ENCODE assay signal across 39 cellular contexts in genomic region chr6:90663106-90663505, GRCh38.
"Had no signal": no experiment of that assay in that cellular context is flagged by ENCODE, and none has a peak within 500 bp of the region (broad histone marks: within the 10 kb centered on the region; RNA-seq: fewer than 3 reads in every experiment).

No MANE protein-coding gene starts in this region.

- H3K4me1 ChIP-seq: adrenal gland, ascending aorta, body of pancreas, breast epithelium had no signal

- H3K27ac Mint-ChIP-seq: activated naive CD4-positive, alpha-beta T cell treated with anti-CD3 and anti-CD28 coated beads for 36 hours; activated naive CD4-positive, alpha-beta T cell treated with anti-CD3 and anti-CD28 coated beads, Interleukin-2, amount 10 ng/mL, durations not matched to agents 7 days and 5 days; activated naive CD4-positive, alpha-beta T cell treated with anti-CD3 and anti-CD28 coated beads, Interleukin-2, amount 50 U/mL, for 24 hours; activated naive CD4-positive, alpha-beta T cell treated with anti-CD3 and anti-CD28 coated beads, Interleukin-2, amount 50 U/mL, for 72 hours; activated naive CD8-positive, alpha-beta T cell; activated naive CD8-positive, alpha-beta T cell treated with anti-CD3 and anti-CD28 coated beads for 36 hours; activated naive CD8-positive, alpha-beta T cell treated with anti-CD3 and anti-CD28 coated beads, Interleukin-2, amount 10 ng/mL, durations not matched to agents 7 days and 5 days; activated naive CD8-positive, alpha-beta T cell treated with anti-CD3 and anti-CD28 coated beads, Interleukin-2, amount 50 U/mL, for 24 hours; activated T-cell treated with anti-CD3 and anti-CD28 coated beads, Interleukin-2, amount 50 U/mL, for 24 hours; activated T-cell treated with anti-CD3 and anti-CD28 coated beads, Interleukin-2, amount 50 U/mL, for 72 hours; activated T-helper 1 cell treated with anti-CD3 and anti-CD28 coated beads, Interleukin-12 subunit alpha, Interleukin-12 subunit beta, Interleukin-2, Interleukin-4 antibody, amounts not matched to agents 30 ng/mL and 10 ng/mL and 1 ng/mL, durations not matched to agents 14 hours and 24 hours and 36 hours; activated T-helper 17 cell treated with anti-CD3 and anti-CD28 coated beads, Interleukin-2, amount 50 U/mL, for 72 hours; activated T-helper 2 cell treated with anti-CD3 and anti-CD28 coated beads, Interferon-gamma antibody, Interleukin-2, Interleukin-4, amounts not matched to agents 10 μg/mL and 5 μg/mL and 100 μg/mL, durations not matched to agents 14 hours and 24 hours and 36 hours; brain had no signal

- H3K27ac ChIP-seq: adrenal gland, ascending aorta, body of pancreas, brain microvascular endothelial cell, breast epithelium, cardiac muscle cell had no signal

- H3K36me3 Mint-ChIP-seq: activated naive CD4-positive, alpha-beta T cell treated with anti-CD3 and anti-CD28 coated beads, Interleukin-2, amount 10 ng/mL, durations not matched to agents 7 days and 5 days; activated naive CD4-positive, alpha-beta T cell treated with anti-CD3 and anti-CD28 coated beads, Interleukin-2, amount 50 U/mL, for 24 hours; activated naive CD4-positive, alpha-beta T cell treated with anti-CD3 and anti-CD28 coated beads, Interleukin-2, amount 50 U/mL, for 72 hours; activated naive CD8-positive, alpha-beta T cell treated with anti-CD3 and anti-CD28 coated beads for 36 hours; activated naive CD8-positive, alpha-beta T cell treated with anti-CD3 and anti-CD28 coated beads, Interleukin-2, amount 10 ng/mL, durations not matched to agents 7 days and 5 days; brain had no signal

- H3K9me3 ChIP-seq: adrenal gland had no signal

- H3K9me3 Mint-ChIP-seq: activated naive CD4-positive, alpha-beta T cell treated with anti-CD3 and anti-CD28 coated beads, Interleukin-2, amount 10 ng/mL, durations not matched to agents 7 days and 5 days; activated naive CD4-positive, alpha-beta T cell treated with anti-CD3 and anti-CD28 coated beads, Interleukin-2, amount 50 U/mL, for 24 hours; activated naive CD8-positive, alpha-beta T cell treated with anti-CD3 and anti-CD28 coated beads for 36 hours; activated naive CD8-positive, alpha-beta T cell treated with anti-CD3 and anti-CD28 coated beads, Interleukin-2, amount 10 ng/mL, durations not matched to agents 7 days and 5 days; activated T-helper 1 cell treated with anti-CD3 and anti-CD28 coated beads, Interleukin-12 subunit alpha, Interleukin-12 subunit beta, Interleukin-2, Interleukin-4 antibody, amounts not matched to agents 30 ng/mL and 10 ng/mL and 1 ng/mL, durations not matched to agents 14 hours and 24 hours and 36 hours; activated T-helper 17 cell treated with anti-CD3 and anti-CD28 coated beads, Interleukin-2, amount 50 U/mL, for 72 hours; activated T-helper 2 cell treated with anti-CD3 and anti-CD28 coated beads, Interferon-gamma antibody, Interleukin-2, Interleukin-4, amounts not matched to agents 10 μg/mL and 5 μg/mL and 100 μg/mL, durations not matched to agents 14 hours and 24 hours and 36 hours had no signal

- H3K36me3 ChIP-seq: adrenal gland, ascending aorta, brain microvascular endothelial cell, breast epithelium, cardiac muscle cell had no signal

- H3K4me1 Mint-ChIP-seq: activated naive CD4-positive, alpha-beta T cell treated with anti-CD3 and anti-CD28 coated beads, Interleukin-2, amount 10 ng/mL, durations not matched to agents 7 days and 5 days; activated naive CD4-positive, alpha-beta T cell treated with anti-CD3 and anti-CD28 coated beads, Interleukin-2, amount 50 U/mL, for 24 hours; activated naive CD8-positive, alpha-beta T cell treated with anti-CD3 and anti-CD28 coated beads for 36 hours; activated naive CD8-positive, alpha-beta T cell treated with anti-CD3 and anti-CD28 coated beads, Interleukin-2, amount 10 ng/mL, durations not matched to agents 7 days and 5 days; activated naive CD8-positive, alpha-beta T cell treated with anti-CD3 and anti-CD28 coated beads, Interleukin-2, amount 50 U/mL, for 24 hours; activated T-helper 17 cell treated with anti-CD3 and anti-CD28 coated beads, Interleukin-2, amount 50 U/mL, for 72 hours; brain; central memory CD8-positive, alpha-beta T cell had no signal

- H3K4me3 ChIP-seq: adrenal gland, ascending aorta, body of pancreas, breast epithelium, cardiac muscle cell had no signal

- H3K27me3 ChIP-seq: adrenal gland, ascending aorta, body of pancreas, brain microvascular endothelial cell, breast epithelium, cardiac muscle cell had no signal

- FAIRE-seq: astrocyte, bronchial epithelial cell had no signal

- DNase-seq: activated effector memory CD4-positive, alpha-beta T cell treated with anti-CD3 and anti-CD28 coated beads, Interleukin-2, amount 50 U/mL, for 16 hours; activated effector memory CD4-positive, alpha-beta T cell treated with Interleukin-2 at 50 U/mL for 16 hours; activated gamma-delta T cell; activated gamma-delta T cell treated with Interleukin-2 at 50 U/mL for 16 hours; activated naive CD4-positive, alpha-beta T cell; activated naive CD4-positive, alpha-beta T cell treated with anti-CD3 and anti-CD28 coated beads for 36 hours; activated naive CD4-positive, alpha-beta T cell treated with anti-CD3 and anti-CD28 coated beads, Interleukin-2, amount 10 ng/mL, durations not matched to agents 7 days and 5 days; activated naive CD4-positive, alpha-beta T cell treated with anti-CD3 and anti-CD28 coated beads, Interleukin-2, amount 50 U/mL, for 16 hours; activated naive CD4-positive, alpha-beta T cell treated with Interleukin-2 at 50 U/mL for 16 hours; activated naive CD8-positive, alpha-beta T cell treated with anti-CD3 and anti-CD28 coated beads for 36 hours; activated naive CD8-positive, alpha-beta T cell treated with anti-CD3 and anti-CD28 coated beads, Interleukin-2, amount 10 ng/mL, durations not matched to agents 7 days and 5 days; activated naive CD8-positive, alpha-beta T cell treated with anti-CD3 and anti-CD28 coated beads, Interleukin-2, amount 50 U/mL, for 24 hours; activated T-cell treated with anti-CD3 and anti-CD28 coated beads, Interleukin-2, amount 50 U/mL, for 24 hours; activated T-cell treated with anti-CD3 and anti-CD28 coated beads, Interleukin-2, amount 50 U/mL, for 4 hours; activated T-cell treated with anti-CD3 and anti-CD28 coated beads, Interleukin-2, amount 50 U/mL, for 48 hours; activated T-cell treated with anti-CD3 and anti-CD28 coated beads, Interleukin-2, amount 50 U/mL, for 72 hours; adrenal gland; amniotic stem cell; amygdala; anterior cingulate cortex; aorta; body of pancreas; brain microvascular endothelial cell; caudate nucleus; central memory CD4-positive, alpha-beta T cell; cerebellar nuclear complex had no signal

- ATAC-seq: activated naive CD4-positive, alpha-beta T cell treated with anti-CD3 and anti-CD28 coated beads, Interleukin-2, amount 50 U/mL, for 72 hours; activated naive CD8-positive, alpha-beta T cell treated with anti-CD3 and anti-CD28 coated beads, Interleukin-2, amount 50 U/mL, for 24 hours; activated T-cell treated with anti-CD3 and anti-CD28 coated beads, Interleukin-2, amount 50 U/mL, for 4 hours; activated T-cell treated with anti-CD3 and anti-CD28 coated beads, Interleukin-2, amount 50 U/mL, for 72 hours; activated T-helper 17 cell treated with anti-CD3 and anti-CD28 coated beads, Interleukin-2, amount 50 U/mL, for 72 hours; body of pancreas had no signal

- H3K4me3 Mint-ChIP-seq: activated naive CD4-positive, alpha-beta T cell treated with anti-CD3 and anti-CD28 coated beads for 36 hours; activated naive CD4-positive, alpha-beta T cell treated with anti-CD3 and anti-CD28 coated beads, Interleukin-2, amount 10 ng/mL, durations not matched to agents 7 days and 5 days; activated naive CD4-positive, alpha-beta T cell treated with anti-CD3 and anti-CD28 coated beads, Interleukin-2, amount 50 U/mL, for 24 hours; activated naive CD8-positive, alpha-beta T cell; activated naive CD8-positive, alpha-beta T cell treated with anti-CD3 and anti-CD28 coated beads for 36 hours; activated naive CD8-positive, alpha-beta T cell treated with anti-CD3 and anti-CD28 coated beads, Interleukin-2, amount 10 ng/mL, durations not matched to agents 7 days and 5 days; activated naive CD8-positive, alpha-beta T cell treated with anti-CD3 and anti-CD28 coated beads, Interleukin-2, amount 50 U/mL, for 24 hours; activated T-cell treated with anti-CD3 and anti-CD28 coated beads, Interleukin-2, amount 50 U/mL, for 24 hours; activated T-cell treated with anti-CD3 and anti-CD28 coated beads, Interleukin-2, amount 50 U/mL, for 4 hours; activated T-cell treated with anti-CD3 and anti-CD28 coated beads, Interleukin-2, amount 50 U/mL, for 72 hours; activated T-helper 1 cell treated with anti-CD3 and anti-CD28 coated beads, Interleukin-12 subunit alpha, Interleukin-12 subunit beta, Interleukin-2, Interleukin-4 antibody, amounts not matched to agents 30 ng/mL and 10 ng/mL and 1 ng/mL, durations not matched to agents 14 hours and 24 hours and 36 hours; activated T-helper 17 cell treated with anti-CD3 and anti-CD28 coated beads, Interleukin-2, amount 50 U/mL, for 72 hours; brain; central memory CD8-positive, alpha-beta T cell had no signal
